In the genomic region with DNA sequence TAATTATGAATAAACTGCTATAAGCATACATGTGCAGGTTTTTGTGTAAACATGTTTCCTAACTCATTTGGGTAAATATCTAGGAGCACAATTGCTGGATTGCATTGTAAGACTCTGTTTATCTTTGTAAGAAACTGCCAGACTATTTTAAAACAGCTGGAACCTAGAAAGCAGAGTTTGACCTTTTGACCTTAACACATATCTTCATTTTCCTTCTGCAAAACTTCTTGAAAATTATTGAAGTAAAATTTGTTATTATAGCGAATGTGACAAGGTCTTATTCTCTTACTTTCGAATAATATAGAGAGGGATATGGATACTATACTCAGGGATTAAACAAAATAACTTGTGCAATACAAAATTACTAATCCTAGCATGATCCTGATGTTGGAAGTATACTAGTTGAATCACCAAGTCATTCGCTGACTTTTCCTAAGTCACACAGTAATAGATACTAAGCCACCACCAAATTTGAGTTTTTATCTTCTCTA, we compare ENCODE assay signal across 13 cellular contexts. TPM values are rescaled to one million over a fixed set of nuclear protein-coding genes. Genes with fewer than 3 reads are reported as not detected.
DNase-seq lines count a peak whose midpoint lies in the region; ATAC-seq and TF ChIP-seq lines count a peak whose summit lies in the region.
"Had no signal": no experiment of that assay in that cellular context is flagged by ENCODE, and none has a peak within 500 bp of the region (broad histone marks: within the 10 kb centered on the region; RNA-seq: fewer than 3 reads in every experiment).

No MANE protein-coding gene starts in this region.

- peak overlapping the region; percentile 77 for H3K4me3 Mint-ChIP-seq in activated naive CD4-positive, alpha-beta T cell treated with anti-CD3 and anti-CD28 coated beads, Interleukin-2, amount 50 U/mL, for 24 hours

- H3K9me3 ChIP-seq in adipocyte (ENCODE audit: control insufficient read depth, low read length) (no peaks in the 10 kb centered on the region), left lung (no peaks in the 10 kb centered on the region), upper lobe of left lung (no peaks in the 10 kb centered on the region), body of pancreas (no peaks in the 10 kb centered on the region)
- H3K9me3 ChIP-seq: BLaER1 had no signal

- intact Hi-C loops in left lung (cut with DNase I) (no loop called here), body of pancreas (cut with DNase I) (no loop called here)

- DNase-seq in activated naive CD4-positive, alpha-beta T cell treated with Interleukin-2 at 50 U/mL for 16 hours: no peak
- peak; percentile 70 for DNase-seq in adipocyte (ENCODE audit: low read depth)
- no peak for DNase-seq in left lung
- no peak for DNase-seq in upper lobe of left lung
- DNase-seq in glomerular visceral epithelial cell (ENCODE audit: extremely low spot score): no peak
- DNase-seq in body of pancreas: no peak
- DNase-seq: activated CD4-positive, CD25-positive, alpha-beta regulatory T cell treated with anti-CD3 and anti-CD28 coated beads, Interleukin-2, amount 50 U/mL, for 72 hours; kidney glomerular epithelial cell; NK-92 treated with Interleukin-12 subunit alpha and Interleukin-12 subunit beta, amount 100 ng/mL, for 24 hours; stimulated activated CD4-positive, alpha-beta T cell treated with anti-CD3 and anti-CD28 coated beads, Interleukin-12 subunit alpha, Interleukin-12 subunit beta, amount 100 ng/mL, for 4 hours had no signal

- no peak for TF ChIP-seq EP300 in upper lobe of left lung (IDR thresholded peaks at IDR 0.05)

- peak overlapping the region; percentile 80 for H3K4me3 ChIP-seq in adipocyte (ENCODE audit: low read length)
- no peak overlapping the region for H3K4me3 ChIP-seq in left lung
- no peak overlapping the region for H3K4me3 ChIP-seq in upper lobe of left lung
- no peak overlapping the region for H3K4me3 ChIP-seq in body of pancreas
- H3K4me3 ChIP-seq: BLaER1 had no signal

- no peak for TF ChIP-seq CTCF in left lung (IDR thresholded peaks at IDR 0.05)
- TF ChIP-seq CTCF in upper lobe of left lung (IDR thresholded peaks at IDR 0.05): no peak
- no peak for TF ChIP-seq CTCF in body of pancreas (IDR thresholded peaks at IDR 0.05)

- H3K9me3 Mint-ChIP-seq in activated naive CD4-positive, alpha-beta T cell treated with anti-CD3 and anti-CD28 coated beads, Interleukin-2, amount 50 U/mL, for 24 hours: no peaks in the 10 kb centered on the region

- H3K27me3 ChIP-seq in adipocyte (replicated peaks; ENCODE audit: control insufficient read depth, insufficient read depth, low read length) (no peaks in the 10 kb centered on the region), left lung (no peaks in the 10 kb centered on the region), upper lobe of left lung (no peaks in the 10 kb centered on the region), body of pancreas (no peaks in the 10 kb centered on the region)
- H3K27me3 ChIP-seq: BLaER1 had no signal

- H3K27ac Mint-ChIP-seq in activated naive CD4-positive, alpha-beta T cell treated with anti-CD3 and anti-CD28 coated beads, Interleukin-2, amount 50 U/mL, for 24 hours: peak overlapping the region; percentile 94

- peaks cover 78% of the 10 kb centered on the region for H3K4me1 Mint-ChIP-seq in activated naive CD4-positive, alpha-beta T cell treated with anti-CD3 and anti-CD28 coated beads, Interleukin-2, amount 50 U/mL, for 24 hours

- H3K36me3 ChIP-seq in adipocyte (ENCODE audit: control insufficient read depth, insufficient read depth, low read length, severe bottlenecking) (no peaks in the 10 kb centered on the region), left lung (no peaks in the 10 kb centered on the region), upper lobe of left lung (no peaks in the 10 kb centered on the region), body of pancreas (replicated peaks in 1 of 2; ENCODE audit: insufficient read depth in 1 of 2, low read depth in 2 of 2) (no peaks in the 10 kb centered on the region)
- H3K36me3 ChIP-seq: BLaER1 had no signal

- ATAC-seq in left lung: no peak
- peak in 1 of 2 donors; percentile 31 for ATAC-seq in upper lobe of left lung (ENCODE audit: low FRiP score in 2 of 2)
- no peak for ATAC-seq in HG03571 (IDR thresholded peaks at IDR 0.05; ENCODE audit: unreplicated experiment)
- no peak for ATAC-seq in body of pancreas

- no peaks in the 10 kb centered on the region for H3K36me3 Mint-ChIP-seq in activated naive CD4-positive, alpha-beta T cell treated with anti-CD3 and anti-CD28 coated beads, Interleukin-2, amount 50 U/mL, for 24 hours

- WGBS in upper lobe of left lung, 2 donors: 59 to 75% methylated on average over 3 of the region's 3 CpGs
- WGBS in body of pancreas, 2 donors: 80 to 85% methylated on average over 3 of the region's 3 CpGs

- peak overlapping the region; percentile 85 to 93 for H3K27ac ChIP-seq in left lung
- H3K27ac ChIP-seq in upper lobe of left lung: peak overlapping the region; percentile 54 to 84 (median 69)
- H3K27ac ChIP-seq in body of pancreas: no peak overlapping the region
- H3K27ac ChIP-seq: BLaER1 had no signal

- H3K27me3 Mint-ChIP-seq in activated naive CD4-positive, alpha-beta T cell treated with anti-CD3 and anti-CD28 coated beads, Interleukin-2, amount 50 U/mL, for 24 hours: no peaks in the 10 kb centered on the region

- TF ChIP-seq POLR2A in upper lobe of left lung (IDR thresholded peaks at IDR 0.05): no peak
- TF ChIP-seq POLR2A in body of pancreas (IDR thresholded peaks at IDR 0.05): no peak

- H3K9ac ChIP-seq in adipocyte (ENCODE audit: low read length): peak overlapping the region; percentile 87
- H3K9ac ChIP-seq: BLaER1 had no signal

- H3K4me1 ChIP-seq in adipocyte (ENCODE audit: control insufficient read depth, insufficient read depth, low read length): peaks cover 62% of the 10 kb centered on the region
- peaks cover 38 to 79% of the 10 kb centered on the region in 2 donors for H3K4me1 ChIP-seq in left lung
- peaks cover 48 to 58% (median 54%) of the 10 kb centered on the region in 4 donors for H3K4me1 ChIP-seq in upper lobe of left lung
- peaks cover 8% of the 10 kb centered on the region for H3K4me1 ChIP-seq in body of pancreas

RNA-seq across cellular contexts. Expression of gene ANXA1, which starts 3.2 kb away (rescaled TPM):
- total RNA-seq in left lung (100 to 1,000 TPM; 387 to 563 TPM), upper lobe of left lung (100 to 1,000 TPM; 174 to 910 (median 347) TPM), body of pancreas (10 to 100 TPM; 37.9 to 44.8 TPM)

Comparison
In these comparisons a context has a peak if more than half of its experiments do, and no peak if none do; other contexts are left out.
1. H3K27ac ChIP-seq: peak in left lung (2 of 2) and upper lobe of left lung (4 of 4); none in body of pancreas (0 of 4).